ENCODE assay signal across 2 cellular contexts in genomic region chr9:27943544-27943943, GRCh38.
TF ChIP-seq lines count a peak whose summit lies in the region.

No MANE protein-coding gene starts in this region.

TF ChIP-seq in H1, 55 proteins besides CTCF, POLR2A, EP300 and RAD21:
- TF ChIP-seq TEAD4 (IDR thresholded peaks at IDR 0.05; ENCODE audit: low read depth, low read length) (peak; percentile 63; the same call in 1 of the 2 replicates), ATF3 (IDR thresholded peaks at IDR 0.05; ENCODE audit: insufficient read depth, low read depth, low read length) (no peak)

TF ChIP-seq in HepG2, 621 proteins besides CTCF, POLR2A, EP300 and RAD21:
- TF ChIP-seq SMARCC2 (IDR thresholded peaks at IDR 0.05): no peak
- TF ChIP-seq ZNF343 (CRISPR knock-in tag; IDR thresholded peaks at IDR 0.05): no peak
- no peak for TF ChIP-seq ZNF407 (CRISPR knock-in tag; IDR thresholded peaks at IDR 0.05; ENCODE audit: not compliant biosample characterization)
- TF ChIP-seq BCL3 (CRISPR knock-in tag; IDR thresholded peaks at IDR 0.05): no peak
- no peak for TF ChIP-seq FOXO4 (CRISPR knock-in tag; conservative IDR thresholded peaks at IDR 0.05)
- no peak for TF ChIP-seq GATAD2A (CRISPR knock-in tag; IDR thresholded peaks at IDR 0.05)
- no peak for TF ChIP-seq ZNF562 (CRISPR knock-in tag; IDR thresholded peaks at IDR 0.05; ENCODE audit: borderline replicate concordance)
- no peak for TF ChIP-seq ZMAT3 (CRISPR knock-in tag; conservative IDR thresholded peaks at IDR 0.05)
- TF ChIP-seq ZMYM3 (CRISPR knock-in tag; IDR thresholded peaks at IDR 0.05): no peak
- no peak for TF ChIP-seq FUBP1 (CRISPR knock-in tag; IDR thresholded peaks at IDR 0.05; ENCODE audit: borderline replicate concordance)
- no peak for TF ChIP-seq ISX (CRISPR knock-in tag; conservative IDR thresholded peaks at IDR 0.05)
- no peak for TF ChIP-seq ZNF501 (CRISPR knock-in tag; IDR thresholded peaks at IDR 0.05)
- no peak for TF ChIP-seq CHD2 (IDR thresholded peaks at IDR 0.05; ENCODE audit: low read depth, low read length)
- TF ChIP-seq PAWR (CRISPR knock-in tag; IDR thresholded peaks at IDR 0.05; ENCODE audit: borderline replicate concordance): no peak
- no peak for TF ChIP-seq ZNF687 (CRISPR knock-in tag; IDR thresholded peaks at IDR 0.05)
- TF ChIP-seq NCOA5 (CRISPR knock-in tag; IDR thresholded peaks at IDR 0.05): no peak
- no peak for TF ChIP-seq ZNF260 (CRISPR knock-in tag; IDR thresholded peaks at IDR 0.05; ENCODE audit: borderline replicate concordance, low read depth)
- TF ChIP-seq NFYB (CRISPR knock-in tag; IDR thresholded peaks at IDR 0.05): no peak
- TF ChIP-seq THAP7 (CRISPR knock-in tag; IDR thresholded peaks at IDR 0.05): no peak
- no peak for TF ChIP-seq CEBPB (IDR thresholded peaks at IDR 0.05; ENCODE audit: borderline replicate concordance, low read depth, low read length)
